1 cellular context compared by ENCODE assay signal in genomic region chr20:37310951-37311350, GRCh38.
TF ChIP-seq lines count a peak whose summit lies in the region.

No MANE protein-coding gene starts in this region.

TF ChIP-seq in HepG2, 621 proteins besides CTCF, POLR2A, EP300 and RAD21:
- TF ChIP-seq EEA1 (CRISPR knock-in tag; IDR thresholded peaks at IDR 0.05; ENCODE audit: borderline replicate concordance) = no peak
- no peak for TF ChIP-seq BORCS8-MEF2B (CRISPR knock-in tag; IDR thresholded peaks at IDR 0.05)
- TF ChIP-seq ZNF768 (CRISPR knock-in tag; IDR thresholded peaks at IDR 0.05) = peak; percentile 55; the same call in 1 of the 2 replicates
- 0 out of 2 replicates have a peak, but pooled peaks have one; percentile 34 for TF ChIP-seq RXRA (CRISPR knock-in tag; IDR thresholded peaks at IDR 0.05)
- peak; percentile 52 for TF ChIP-seq AGO2 (optimal IDR thresholded peaks at IDR 0.05; ENCODE audit: low read depth, low read length)
- peak; percentile 46; the same call in 1 of the 2 replicates for TF ChIP-seq ZNF891 (CRISPR knock-in tag; IDR thresholded peaks at IDR 0.05)
- TF ChIP-seq ZNF747 (CRISPR knock-in tag; IDR thresholded peaks at IDR 0.05; ENCODE audit: borderline replicate concordance) = no peak
